In genomic region chr1:178310685-178311105, GRCh38 we compare ENCODE assay signal across 8 cellular contexts.
DNase-seq lines count a peak whose midpoint lies in the region; ATAC-seq, FAIRE-seq and TF ChIP-seq lines count a peak whose summit lies in the region.

No MANE protein-coding gene starts in this region.

- no peak overlapping the region for H2AFZ ChIP-seq in KMS-11 (ENCODE audit: low read depth)
- H2AFZ ChIP-seq in OCI-LY1 (ENCODE audit: low read length) = no peak overlapping the region

- H3K79me2 ChIP-seq in KMS-11 (ENCODE audit: insufficient read depth, low read depth) (no peaks in the 10 kb centered on the region), OCI-LY1 (ENCODE audit: insufficient read depth, low read length) (no peaks in the 10 kb centered on the region)

- H3K9ac ChIP-seq in KMS-11 (no peak overlapping the region), OCI-LY1 (ENCODE audit: low read length) (no peak overlapping the region)

- FAIRE-seq in urothelium cell line (lab: Jason Lieb, UNC) = no peak

- no peaks in the 10 kb centered on the region for H4K20me1 ChIP-seq in KMS-11 (ENCODE audit: insufficient read depth)
- H4K20me1 ChIP-seq in OCI-LY1 (ENCODE audit: insufficient read depth, low read length) = no peaks in the 10 kb centered on the region

- H3K27me3 ChIP-seq in KMS-11 (ENCODE audit: insufficient read depth, low read depth) (no peaks in the 10 kb centered on the region), OCI-LY1 (ENCODE audit: insufficient read depth, low read length) (no peaks in the 10 kb centered on the region)

- no peak overlapping the region for H3K4me2 ChIP-seq in KMS-11
- H3K4me2 ChIP-seq in OCI-LY1 (ENCODE audit: low read length) = no peak overlapping the region

- H3K36me3 ChIP-seq in KMS-11 (ENCODE audit: insufficient read depth) = no peaks in the 10 kb centered on the region
- H3K36me3 ChIP-seq in OCI-LY1 (ENCODE audit: insufficient read depth, low read length) = no peaks in the 10 kb centered on the region

- H3K4me3 ChIP-seq in KMS-11 (IDR thresholded peaks at IDR 0.05; ENCODE audit: insufficient read depth, low read depth, low read length) (no peak overlapping the region), OCI-LY1 (ENCODE audit: low read depth, low read length, poor library complexity, severe bottlenecking) (no peak overlapping the region)

- peak; percentile 41 for DNase-seq in Daoy (ENCODE audit: low read depth)
- peak; percentile 82 for DNase-seq in cerebellar cortex (ENCODE audit: low spot score)
- no peak for DNase-seq in left lobe of liver (ENCODE audit: low spot score)
- DNase-seq in urothelium cell line (ENCODE audit: low spot score) = peak; percentile 59
- no peak for DNase-seq in activated CD4-positive, alpha-beta T cell treated with anti-CD3 and anti-CD28 coated beads for 48 hours

- no peaks in the 10 kb centered on the region for H3F3A ChIP-seq in OCI-LY1 (ENCODE audit: insufficient read depth, low read length)

- peak; percentile 95 for TF ChIP-seq CTCF in KMS-11 (conservative IDR thresholded peaks at IDR 0.05; ENCODE audit: low read depth, low read length)
- TF ChIP-seq CTCF in OCI-LY1 (IDR thresholded peaks at IDR 0.05; ENCODE audit: low read length) = peak; percentile 83

- H3K9me3 ChIP-seq in OCI-LY1 (ENCODE audit: low read length) = no peaks in the 10 kb centered on the region

- no peaks in the 10 kb centered on the region for H3K9me2 ChIP-seq in OCI-LY1 (ENCODE audit: low read depth, low read length)

- ATAC-seq in GM21619 (IDR thresholded peaks at IDR 0.05; ENCODE audit: unreplicated experiment) (peak; percentile 83), left lobe of liver (peak; percentile 100)

- peaks cover 13% of the 10 kb centered on the region for H3K4me1 ChIP-seq in KMS-11 (ENCODE audit: low read depth, poor library complexity, severe bottlenecking)
- no peaks in the 10 kb centered on the region for H3K4me1 ChIP-seq in OCI-LY1 (ENCODE audit: insufficient read depth, low read length, severe bottlenecking)

- no peak overlapping the region for H3K27ac ChIP-seq in KMS-11
- no peak overlapping the region for H3K27ac ChIP-seq in OCI-LY1 (ENCODE audit: low read depth, low read length, poor library complexity, severe bottlenecking)

Comparison
In these comparisons a context has a peak if more than half of its experiments do, and no peak if none do; other contexts are left out.
1. DNase-seq: peak in Daoy (single experiment), cerebellar cortex (single experiment) and urothelium cell line (single experiment); none in left lobe of liver (single experiment) and activated CD4-positive, alpha-beta T cell treated with anti-CD3 and anti-CD28 coated beads for 48 hours (single experiment).